ENCODE assay signal across 1 cellular context in the genomic region with DNA sequence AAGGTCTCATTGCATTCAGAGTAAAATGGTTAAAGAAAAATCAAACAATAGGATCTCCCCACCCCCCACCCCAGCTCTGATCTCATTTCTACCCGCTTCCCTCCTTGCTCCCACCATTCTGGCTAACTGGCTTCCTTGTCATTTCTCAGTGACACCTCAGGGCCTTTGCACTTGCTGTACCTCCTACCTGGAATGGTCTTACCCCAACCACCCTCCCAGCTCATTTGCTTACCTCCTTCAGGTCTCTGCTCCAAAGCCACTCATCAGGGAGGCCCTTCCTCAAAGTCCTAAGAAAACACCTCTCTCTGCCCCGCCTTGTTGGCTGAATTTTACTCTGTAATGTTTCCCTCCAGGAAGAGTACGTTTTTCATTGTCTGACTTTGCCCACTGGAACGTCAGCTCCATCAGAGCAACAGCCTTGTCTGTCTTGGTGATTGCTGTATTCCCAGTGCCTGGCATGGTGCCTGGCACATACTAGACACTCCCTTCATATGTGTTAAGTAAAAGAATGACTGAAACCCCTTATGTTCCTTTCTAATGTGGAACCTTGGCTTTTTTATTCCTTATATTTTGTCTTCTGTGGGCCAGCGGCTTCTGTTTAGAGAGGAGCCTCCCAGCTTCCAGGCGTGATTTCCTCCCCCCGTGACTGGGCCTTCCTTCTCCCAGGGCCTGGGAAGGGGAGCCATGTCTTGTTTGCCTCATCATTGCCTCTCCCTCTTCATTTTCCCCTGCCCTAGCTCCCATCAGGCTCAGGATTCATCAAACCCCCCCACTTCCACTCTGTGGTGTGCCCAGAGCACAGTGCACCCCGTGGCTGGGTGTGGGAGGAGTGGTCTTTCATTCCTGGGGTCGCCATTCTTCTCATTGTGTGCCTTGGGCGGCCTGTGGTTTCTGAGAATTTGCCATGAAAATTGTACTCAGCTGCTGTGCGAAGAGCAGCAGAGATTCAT.
TF ChIP-seq lines count a peak whose summit lies in the region.

No MANE protein-coding gene starts in this region.

TF ChIP-seq in neural cell, 6 proteins besides CTCF, POLR2A, EP300 and RAD21 (continued from another document):
- no peak for TF ChIP-seq EZH2 (IDR thresholded peaks at IDR 0.05; ENCODE audit: borderline replicate concordance, insufficient read depth, low read length, poor library complexity, severe bottlenecking)
- TF ChIP-seq MXI1 (conservative IDR thresholded peaks at IDR 0.05; ENCODE audit: poor library complexity, severe bottlenecking): no peak
- no peak for TF ChIP-seq POLR2AphosphoS5 (IDR thresholded peaks at IDR 0.05)
- no peak for TF ChIP-seq SMC3 (conservative IDR thresholded peaks at IDR 0.05; ENCODE audit: poor library complexity)
- TF ChIP-seq, protein P1, sequence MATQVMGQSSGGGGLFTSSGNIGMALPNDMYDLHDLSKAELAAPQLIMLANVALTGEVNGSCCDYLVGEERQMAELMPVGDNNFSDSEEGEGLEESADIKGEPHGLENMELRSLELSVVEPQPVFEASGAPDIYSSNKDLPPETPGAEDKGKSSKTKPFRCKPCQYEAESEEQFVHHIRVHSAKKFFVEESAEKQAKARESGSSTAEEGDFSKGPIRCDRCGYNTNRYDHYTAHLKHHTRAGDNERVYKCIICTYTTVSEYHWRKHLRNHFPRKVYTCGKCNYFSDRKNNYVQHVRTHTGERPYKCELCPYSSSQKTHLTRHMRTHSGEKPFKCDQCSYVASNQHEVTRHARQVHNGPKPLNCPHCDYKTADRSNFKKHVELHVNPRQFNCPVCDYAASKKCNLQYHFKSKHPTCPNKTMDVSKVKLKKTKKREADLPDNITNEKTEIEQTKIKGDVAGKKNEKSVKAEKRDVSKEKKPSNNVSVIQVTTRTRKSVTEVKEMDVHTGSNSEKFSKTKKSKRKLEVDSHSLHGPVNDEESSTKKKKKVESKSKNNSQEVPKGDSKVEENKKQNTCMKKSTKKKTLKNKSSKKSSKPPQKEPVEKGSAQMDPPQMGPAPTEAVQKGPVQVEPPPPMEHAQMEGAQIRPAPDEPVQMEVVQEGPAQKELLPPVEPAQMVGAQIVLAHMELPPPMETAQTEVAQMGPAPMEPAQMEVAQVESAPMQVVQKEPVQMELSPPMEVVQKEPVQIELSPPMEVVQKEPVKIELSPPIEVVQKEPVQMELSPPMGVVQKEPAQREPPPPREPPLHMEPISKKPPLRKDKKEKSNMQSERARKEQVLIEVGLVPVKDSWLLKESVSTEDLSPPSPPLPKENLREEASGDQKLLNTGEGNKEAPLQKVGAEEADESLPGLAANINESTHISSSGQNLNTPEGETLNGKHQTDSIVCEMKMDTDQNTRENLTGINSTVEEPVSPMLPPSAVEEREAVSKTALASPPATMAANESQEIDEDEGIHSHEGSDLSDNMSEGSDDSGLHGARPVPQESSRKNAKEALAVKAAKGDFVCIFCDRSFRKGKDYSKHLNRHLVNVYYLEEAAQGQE (IDR thresholded peaks at IDR 0.05; ENCODE audit: borderline replicate concordance): no peak
TF ChIP-seq in neural cell: peak in this region for 0.
